ENCODE assay signal across 9 cellular contexts in genomic region chr21:26171310-26172100, GRCh38. TPM values are rescaled to one million over a fixed set of nuclear protein-coding genes. Genes with fewer than 3 reads are reported as not detected.
DNase-seq lines count a peak whose midpoint lies in the region; ATAC-seq and TF ChIP-seq lines count a peak whose summit lies in the region.
"Had no signal": no experiment of that assay in that cellular context is flagged by ENCODE, and none has a peak within 500 bp of the region (broad histone marks: within the 10 kb centered on the region; RNA-seq: fewer than 3 reads in every experiment).

No MANE protein-coding gene starts in this region.

- no peaks in the 10 kb centered on the region for H3K36me3 Mint-ChIP-seq in chondrocyte (ENCODE audit: low read depth)

- no peaks in the 10 kb centered on the region for H3K9me3 Mint-ChIP-seq in chondrocyte (ENCODE audit: low read depth)

- H3K4me3 ChIP-seq in heart left ventricle (peak overlapping the region; percentile 55 to 97 (median 81)), mononuclear cell (ENCODE audit: low read length) (peak overlapping the region; percentile 72), uterus (peak overlapping the region; percentile 72 to 96)
- H3K4me3 ChIP-seq: K562 had no signal

- H3K27ac ChIP-seq in heart left ventricle (peak overlapping the region in 11 of 12 donors; percentile 75 to 96 (median 92)), uterus (peak overlapping the region in 1 of 2 donors; percentile 96)

- H3K36me3 ChIP-seq in heart left ventricle (no peaks in the 10 kb centered on the region), uterus (no peaks in the 10 kb centered on the region)

- DNase-seq in heart left ventricle (peak in 1 of 5 donors; percentile 18), left ventricle myocardium superior (no peak), chondrocyte (ENCODE audit: low spot score) (no peak), uterus (no peak), sciatic nerve (ENCODE audit: low spot score) (no peak), HK-2 (ENCODE audit: unreplicated experiment) (no peak), HuH-7 (ENCODE audit: low spot score) (no peak)

- intact Hi-C loops in heart left ventricle (cut with DNase I) (loop anchor here in 9 of 10 donors (1.0 to 10.0 kb wide), 9 partner anchors 187 to 546 kb away; partner anchors contain the start of gene CYYR1 (in 2 of the 9)), left ventricle myocardium superior (cut with micrococcal nuclease) (loop anchor here (10.0 kb wide), 1 partner anchor 277 kb away; no protein-coding TSS in a partner anchor), uterus (cut with DNase I; ENCODE audit: low total_unique reads) (no loop called here), sciatic nerve (cut with DNase I) (loop anchor here (5.0 to 10.0 kb wide), 2 partner anchors 157 to 274 kb away; no protein-coding TSS in a partner anchor)

- H3K4me3 Mint-ChIP-seq in chondrocyte (ENCODE audit: unreplicated experiment), result peak overlapping the region; percentile 95

- ATAC-seq in heart left ventricle, result no peak
- ATAC-seq in left ventricle myocardium superior, result no peak
- ATAC-seq in sciatic nerve, result no peak

- TF ChIP-seq POLR2A in heart left ventricle (IDR thresholded peaks at IDR 0.05) (no peak), uterus (IDR thresholded peaks at IDR 0.05) (no peak)

- no peaks in the 10 kb centered on the region for H3K9me3 ChIP-seq in heart left ventricle
- H3K9me3 ChIP-seq in mononuclear cell (ENCODE audit: low read depth, low read length), result no peaks in the 10 kb centered on the region
- H3K9me3 ChIP-seq in uterus, result no peaks in the 10 kb centered on the region

- H3K27me3 ChIP-seq in heart left ventricle, result no peaks in the 10 kb centered on the region
- no peaks in the 10 kb centered on the region for H3K27me3 ChIP-seq in mononuclear cell (ENCODE audit: insufficient read depth, low read length)
- no peaks in the 10 kb centered on the region for H3K27me3 ChIP-seq in uterus

- no peaks in the 10 kb centered on the region for H3K27me3 Mint-ChIP-seq in chondrocyte (ENCODE audit: low read depth)

- H3K4me1 Mint-ChIP-seq in chondrocyte (ENCODE audit: low read depth), result peaks cover 31% of the 10 kb centered on the region

- H3K27ac Mint-ChIP-seq in chondrocyte (ENCODE audit: unreplicated experiment), result no peak overlapping the region

- TF ChIP-seq CTCF in heart left ventricle (IDR thresholded peaks at IDR 0.05), result no peak
- no peak for TF ChIP-seq CTCF in chondrocyte (IDR thresholded peaks at IDR 0.05)
- TF ChIP-seq CTCF in uterus (IDR thresholded peaks at IDR 0.05), result no peak

- H3K4me1 ChIP-seq in heart left ventricle (peaks cover 0 to 34% (median 21%) of the 10 kb centered on the region in 12 donors), mononuclear cell (ENCODE audit: insufficient read depth, low read length) (peaks cover 24% of the 10 kb centered on the region), uterus (peaks cover 0 to 7% of the 10 kb centered on the region in 2 donors)

- 50 to 53% (median 53%) methylated on average over 14 to 17 of the region's 17 CpGs for WGBS in heart left ventricle, 4 donors

RNA-seq across cellular contexts. Expression of gene APP, which starts 0.9 kb away (rescaled TPM):
- total RNA-seq in heart left ventricle, result 100 to 1,000 TPM; 271 to 467 (median 381) TPM
- polyA plus RNA-seq in heart left ventricle, result 100 to 1,000 TPM; 103 to 231 TPM
- total RNA-seq in left ventricle myocardium superior, result 356 TPM
- 441 to 540 TPM (median 442 TPM) in 3 replicates for total RNA-seq in chondrocyte
- total RNA-seq in mononuclear cell, result 69.2 TPM
- 100 to 1,000 TPM; 212 to 537 (median 430) TPM for total RNA-seq in uterus
- 497 TPM for total RNA-seq in sciatic nerve
